Comparison of ENCODE assay signal across 17 cellular contexts in the genomic region with DNA sequence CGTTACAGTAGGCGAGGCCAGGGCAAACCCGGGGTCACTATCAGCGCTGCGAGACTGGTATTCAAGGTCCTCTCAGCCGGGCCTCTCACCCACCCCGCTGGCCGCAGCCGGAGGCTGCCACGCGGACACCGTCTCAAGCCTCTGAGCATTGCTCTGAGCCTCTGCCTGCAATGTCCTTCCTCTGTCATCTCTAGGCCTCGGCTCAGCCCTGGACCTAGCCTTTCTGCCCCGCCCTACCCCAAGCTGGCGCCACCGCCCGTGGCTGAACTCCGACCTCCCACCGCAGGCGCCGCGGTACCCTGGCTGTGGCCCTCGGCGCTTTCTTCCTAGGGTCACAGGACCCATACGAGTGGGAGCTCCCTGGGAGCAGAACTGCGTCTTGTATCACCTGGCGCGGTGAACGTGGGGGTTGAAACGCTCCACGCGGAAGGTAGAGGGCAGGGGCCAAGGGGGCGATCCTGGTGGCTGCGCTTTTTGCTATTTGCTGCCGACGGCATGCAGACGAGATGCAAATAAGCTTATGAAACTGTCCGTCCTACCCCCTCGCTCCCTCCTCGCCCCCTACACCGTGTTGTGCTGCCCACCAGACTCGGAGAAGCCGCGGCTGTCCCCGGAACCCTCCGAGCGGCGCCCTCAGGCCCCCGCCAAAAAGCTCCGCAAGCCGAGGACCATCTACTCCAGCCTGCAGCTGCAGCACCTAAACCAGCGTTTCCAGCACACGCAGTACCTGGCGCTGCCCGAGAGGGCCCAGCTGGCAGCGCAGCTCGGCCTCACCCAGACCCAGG. TPM values are rescaled to one million over a fixed set of nuclear protein-coding genes. Genes with fewer than 3 reads are reported as not detected.
DNase-seq lines count a peak whose midpoint lies in the region; ATAC-seq lines count a peak whose summit lies in the region.
"Had no signal": no experiment of that assay in that cellular context is flagged by ENCODE, and none has a peak within 500 bp of the region (broad histone marks: within the 10 kb centered on the region; RNA-seq: fewer than 3 reads in every experiment).

No MANE protein-coding gene starts in this region.

- no peaks in the 10 kb centered on the region for H3K79me1 ChIP-seq in mesenchymal stem cell (replicated peaks; ENCODE audit: low read length, poor library complexity, severe bottlenecking)

- H3K4me1 Mint-ChIP-seq in activated naive CD8-positive, alpha-beta T cell treated with anti-CD3 and anti-CD28 coated beads for 36 hours: peaks cover 15% of the 10 kb centered on the region
- H3K4me1 Mint-ChIP-seq in activated naive CD8-positive, alpha-beta T cell treated with anti-CD3 and anti-CD28 coated beads, Interleukin-2, amount 50 U/mL, for 24 hours: peaks cover 19% of the 10 kb centered on the region
- H3K4me1 Mint-ChIP-seq in stimulated activated naive B cell treated with anti-CD40 and anti-IgM and Interleukin-4, amounts not matched to agents 10 μg/mL and 1 μg/mL and 100 μg/mL, for 72 hours: peaks cover 23 to 43% of the 10 kb centered on the region in 2 donors

- H3K4me3 Mint-ChIP-seq in activated naive CD8-positive, alpha-beta T cell treated with anti-CD3 and anti-CD28 coated beads for 36 hours: peak overlapping the region; percentile 18
- no peak overlapping the region for H3K4me3 Mint-ChIP-seq in activated naive CD8-positive, alpha-beta T cell treated with anti-CD3 and anti-CD28 coated beads, Interleukin-2, amount 50 U/mL, for 24 hours
- peak overlapping the region; percentile 13 to 57 for H3K4me3 Mint-ChIP-seq in stimulated activated naive B cell treated with anti-CD40 and anti-IgM and Interleukin-4, amounts not matched to agents 10 μg/mL and 1 μg/mL and 100 μg/mL, for 72 hours

- no peak overlapping the region for H2AK5ac ChIP-seq in mesenchymal stem cell (ENCODE audit: low read length, severe bottlenecking)

- H3K36me3 Mint-ChIP-seq in activated naive CD8-positive, alpha-beta T cell treated with anti-CD3 and anti-CD28 coated beads for 36 hours: no peaks in the 10 kb centered on the region
- H3K36me3 Mint-ChIP-seq in activated naive CD8-positive, alpha-beta T cell treated with anti-CD3 and anti-CD28 coated beads, Interleukin-2, amount 50 U/mL, for 24 hours (ENCODE audit: low read depth): no peaks in the 10 kb centered on the region
- H3K36me3 Mint-ChIP-seq in stimulated activated naive B cell treated with anti-CD40 and anti-IgM and Interleukin-4, amounts not matched to agents 10 μg/mL and 1 μg/mL and 100 μg/mL, for 72 hours: peaks cover 0 to 3% of the 10 kb centered on the region in 2 donors

- H3K4me3 ChIP-seq in mesenchymal stem cell (ENCODE audit: insufficient read depth in 1 of 2, low read depth in 1 of 2, low read length in 2 of 2): peak overlapping the region; percentile 16 to 18

- no peaks in the 10 kb centered on the region for H3K36me3 ChIP-seq in mesenchymal stem cell (ENCODE audit: control insufficient read depth in 1 of 2, insufficient read depth in 2 of 2, low read depth in 1 of 2, low read length in 2 of 2)

- H3K27me3 ChIP-seq in mesenchymal stem cell (ENCODE audit: control insufficient read depth in 1 of 2, insufficient read depth in 1 of 2, low read length in 2 of 2): peaks cover 90 to 100% of the 10 kb centered on the region in 2 experiments

- H2BK120ac ChIP-seq in mesenchymal stem cell (ENCODE audit: low read depth, low read length): no peak overlapping the region

- peaks cover 31% of the 10 kb centered on the region for H3K4me1 ChIP-seq in mesenchymal stem cell (ENCODE audit: control insufficient read depth, insufficient read depth, low read depth, low read length)

- H3K23ac ChIP-seq in mesenchymal stem cell (ENCODE audit: low read length in 2 of 2): peak overlapping the region in 1 of 2 experiments; percentile 42

- H3K9me3 ChIP-seq in mesenchymal stem cell (ENCODE audit: control insufficient read depth, low read length): no peaks in the 10 kb centered on the region

- no peak overlapping the region for H2BK15ac ChIP-seq in mesenchymal stem cell (ENCODE audit: low read depth, poor library complexity, severe bottlenecking)

- no peak overlapping the region for H3K4me2 ChIP-seq in mesenchymal stem cell (ENCODE audit: low read length, poor library complexity, severe bottlenecking)

- H3K27ac Mint-ChIP-seq in activated naive CD8-positive, alpha-beta T cell treated with anti-CD3 and anti-CD28 coated beads for 36 hours: no peak overlapping the region
- H3K27ac Mint-ChIP-seq in activated naive CD8-positive, alpha-beta T cell treated with anti-CD3 and anti-CD28 coated beads, Interleukin-2, amount 50 U/mL, for 24 hours: no peak overlapping the region
- no peak overlapping the region for H3K27ac Mint-ChIP-seq in stimulated activated naive B cell treated with anti-CD40 and anti-IgM and Interleukin-4, amounts not matched to agents 10 μg/mL and 1 μg/mL and 100 μg/mL, for 72 hours

- no peak overlapping the region for H4K91ac ChIP-seq in mesenchymal stem cell (ENCODE audit: low read length)

- H2BK5ac ChIP-seq in mesenchymal stem cell (ENCODE audit: low read depth, low read length, poor library complexity, severe bottlenecking): no peak overlapping the region

- 5% methylated on average over 57 of the region's 57 CpGs for WGBS in mesenchymal stem cell

- no peak overlapping the region for H3K27ac ChIP-seq in mesenchymal stem cell (ENCODE audit: low read length, poor library complexity, severe bottlenecking)
- H3K27ac ChIP-seq: epithelial cell of prostate had no signal

- H3K9me3 Mint-ChIP-seq in activated naive CD8-positive, alpha-beta T cell treated with anti-CD3 and anti-CD28 coated beads for 36 hours: no peaks in the 10 kb centered on the region
- H3K9me3 Mint-ChIP-seq in activated naive CD8-positive, alpha-beta T cell treated with anti-CD3 and anti-CD28 coated beads, Interleukin-2, amount 50 U/mL, for 24 hours: no peaks in the 10 kb centered on the region
- no peaks in the 10 kb centered on the region for H3K9me3 Mint-ChIP-seq in stimulated activated naive B cell treated with anti-CD40 and anti-IgM and Interleukin-4, amounts not matched to agents 10 μg/mL and 1 μg/mL and 100 μg/mL, for 72 hours

- no peak overlapping the region for H2AFZ ChIP-seq in mesenchymal stem cell (ENCODE audit: low read depth, low read length)

- no peak overlapping the region for H3K14ac ChIP-seq in mesenchymal stem cell (ENCODE audit: low read length in 2 of 2)

- no peak for ATAC-seq in activated naive CD8-positive, alpha-beta T cell treated with anti-CD3 and anti-CD28 coated beads, Interleukin-2, amount 50 U/mL, for 24 hours
- no peak for ATAC-seq in stimulated activated naive B cell treated with anti-CD40 and anti-IgM and Interleukin-4, amounts not matched to agents 10 μg/mL and 1 μg/mL and 100 μg/mL, for 72 hours (replicated peaks)
- ATAC-seq in GM18502 (IDR thresholded peaks at IDR 0.05; ENCODE audit: poor library complexity, unreplicated experiment) (no peak), GM21423 (IDR thresholded peaks at IDR 0.05; ENCODE audit: unreplicated experiment) (no peak), GM18909 (IDR thresholded peaks at IDR 0.05; ENCODE audit: poor library complexity, unreplicated experiment) (no peak)
- ATAC-seq: HCT116, sciatic nerve had no signal

- no peak overlapping the region for H3K18ac ChIP-seq in mesenchymal stem cell (ENCODE audit: low read depth in 1 of 2, low read length in 2 of 2)

- H3K4ac ChIP-seq in mesenchymal stem cell (ENCODE audit: low read depth in 1 of 2, low read length in 2 of 2): no peak overlapping the region

- H3K27me3 Mint-ChIP-seq in activated naive CD8-positive, alpha-beta T cell treated with anti-CD3 and anti-CD28 coated beads for 36 hours: peaks cover 78% of the 10 kb centered on the region
- H3K27me3 Mint-ChIP-seq in activated naive CD8-positive, alpha-beta T cell treated with anti-CD3 and anti-CD28 coated beads, Interleukin-2, amount 50 U/mL, for 24 hours: peaks cover 65% of the 10 kb centered on the region
- peaks cover 84 to 96% of the 10 kb centered on the region in 2 donors for H3K27me3 Mint-ChIP-seq in stimulated activated naive B cell treated with anti-CD40 and anti-IgM and Interleukin-4, amounts not matched to agents 10 μg/mL and 1 μg/mL and 100 μg/mL, for 72 hours

- no peak overlapping the region for H3K9ac ChIP-seq in mesenchymal stem cell (ENCODE audit: low read length)

- no peak overlapping the region for H4K8ac ChIP-seq in mesenchymal stem cell (ENCODE audit: low read length)

- no peak overlapping the region for H2BK12ac ChIP-seq in mesenchymal stem cell (ENCODE audit: low read length in 2 of 2)

- no peak for DNase-seq in activated naive CD8-positive, alpha-beta T cell treated with anti-CD3 and anti-CD28 coated beads for 36 hours
- no peak for DNase-seq in activated naive CD8-positive, alpha-beta T cell treated with anti-CD3 and anti-CD28 coated beads, Interleukin-2, amount 50 U/mL, for 24 hours
- peak; percentile 53 for DNase-seq in RPMI8226
- DNase-seq in mesenchymal stem cell: no peak
- DNase-seq in stimulated activated naive B cell treated with anti-CD40 and anti-IgM and Interleukin-4, amounts not matched to agents 10 μg/mL and 1 μg/mL and 100 μg/mL, for 72 hours: no peak
- DNase-seq: activated CD4-positive, alpha-beta T cell treated with anti-CD3 and anti-CD28 coated beads for 4 hours; activated T-cell treated with anti-CD3 and anti-CD28 coated beads, Interleukin-2, amount 50 U/mL, for 48 hours; NCI-H2029; NCI-H774; stimulated activated CD4-positive, alpha-beta T cell treated with anti-CD3 and anti-CD28 coated beads, Interleukin-4, amount 100 ng/mL, for 4 hours; T-helper 9 cell had no signal

RNA-seq across cellular contexts. Expression of a gene that starts 3.7 kb away (rescaled TPM):
- under 1 TPM; 0.62 to 0.70 TPM for total RNA-seq in activated naive CD8-positive, alpha-beta T cell treated with anti-CD3 and anti-CD28 coated beads for 36 hours
- 0.14 TPM for polyA plus RNA-seq in mesenchymal stem cell (2013, experiment 1 of 2)
- polyA plus RNA-seq in mesenchymal stem cell (2013, experiment 2 of 2): 0.03 TPM
- total RNA-seq: sciatic nerve had no signal

RNA-seq across cellular contexts. Expression of a gene that starts 22.3 kb away (rescaled TPM):
- under 1 TPM; 0.16 to 0.19 TPM for total RNA-seq in activated naive CD8-positive, alpha-beta T cell treated with anti-CD3 and anti-CD28 coated beads for 36 hours
- polyA plus RNA-seq in mesenchymal stem cell (2013, experiment 1 of 2): 0.01 TPM
- not detected for polyA plus RNA-seq in mesenchymal stem cell (2013, experiment 2 of 2)
